Comparison of ENCODE assay signal across 1 cellular context in the genomic region with DNA sequence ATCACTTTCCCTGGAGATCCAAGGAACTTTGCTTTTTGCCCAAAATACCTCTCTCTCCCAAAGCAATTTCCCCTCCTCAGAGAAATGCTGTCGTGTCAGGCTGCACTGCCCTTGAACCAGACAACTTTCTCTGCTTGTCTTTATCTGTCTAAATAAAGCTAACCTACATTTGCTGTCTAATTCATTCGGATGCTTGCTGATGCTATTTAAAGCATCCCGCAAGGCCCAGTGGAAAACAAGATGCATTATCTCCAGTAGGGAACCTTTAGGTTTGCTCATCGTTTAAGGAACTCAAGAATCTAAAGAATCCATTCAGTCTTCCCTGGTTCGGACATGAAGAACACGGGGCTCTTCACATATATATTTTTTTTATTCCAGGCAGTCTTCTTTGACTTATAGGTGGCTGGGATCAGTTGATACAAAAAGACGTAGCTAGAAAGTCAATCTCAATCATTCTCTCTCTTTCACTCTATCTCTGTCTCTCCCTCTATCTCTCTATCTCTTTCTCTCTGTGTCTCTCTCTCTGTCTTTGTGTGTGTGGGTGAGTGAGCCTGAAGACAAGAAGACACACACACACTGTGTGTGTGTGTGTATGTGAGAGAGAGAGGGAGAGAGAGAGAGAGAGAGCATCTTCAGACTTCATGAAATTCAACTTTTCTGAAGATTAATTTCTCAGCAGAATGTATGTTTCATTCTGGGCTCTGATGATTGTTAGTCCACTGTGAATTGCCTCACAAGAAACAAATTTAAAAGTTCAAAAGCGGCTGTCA.
TF ChIP-seq lines count a peak whose summit lies in the region.

No MANE protein-coding gene starts in this region.

TF ChIP-seq in GM12878, 131 proteins besides CTCF, POLR2A, EP300 and RAD21 (continued from another document):
- TF ChIP-seq, protein P1, sequence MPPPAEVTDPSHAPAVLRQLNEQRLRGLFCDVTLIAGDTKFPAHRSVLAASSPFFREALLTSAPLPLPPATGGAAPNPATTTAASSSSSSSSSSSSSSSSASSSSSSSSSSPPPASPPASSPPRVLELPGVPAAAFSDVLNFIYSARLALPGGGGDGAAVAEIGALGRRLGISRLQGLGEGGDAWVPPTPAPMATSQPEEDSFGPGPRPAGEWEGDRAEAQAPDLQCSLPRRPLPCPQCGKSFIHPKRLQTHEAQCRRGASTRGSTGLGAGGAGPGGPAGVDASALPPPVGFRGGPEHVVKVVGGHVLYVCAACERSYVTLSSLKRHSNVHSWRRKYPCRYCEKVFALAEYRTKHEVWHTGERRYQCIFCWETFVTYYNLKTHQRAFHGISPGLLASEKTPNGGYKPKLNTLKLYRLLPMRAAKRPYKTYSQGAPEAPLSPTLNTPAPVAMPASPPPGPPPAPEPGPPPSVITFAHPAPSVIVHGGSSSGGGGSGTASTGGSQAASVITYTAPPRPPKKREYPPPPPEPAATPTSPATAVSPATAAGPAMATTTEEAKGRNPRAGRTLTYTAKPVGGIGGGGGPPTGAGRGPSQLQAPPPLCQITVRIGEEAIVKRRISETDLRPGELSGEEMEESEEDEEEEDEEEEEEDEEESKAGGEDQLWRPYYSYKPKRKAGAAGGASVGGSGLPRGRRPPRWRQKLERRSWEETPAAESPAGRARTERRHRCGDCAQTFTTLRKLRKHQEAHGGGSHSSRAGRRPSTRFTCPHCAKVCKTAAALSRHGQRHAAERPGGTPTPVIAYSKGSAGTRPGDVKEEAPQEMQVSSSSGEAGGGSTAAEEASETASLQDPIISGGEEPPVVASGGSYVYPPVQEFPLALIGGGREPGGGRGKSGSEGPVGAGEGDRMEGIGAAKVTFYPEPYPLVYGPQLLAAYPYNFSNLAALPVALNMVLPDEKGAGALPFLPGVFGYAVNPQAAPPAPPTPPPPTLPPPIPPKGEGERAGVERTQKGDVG (CRISPR knock-in tag; IDR thresholded peaks at IDR 0.05): no peak
- TF ChIP-seq MYB (IDR thresholded peaks at IDR 0.05; ENCODE audit: borderline replicate concordance, low read depth, low read length) (no peak), SMAD1 (IDR thresholded peaks at IDR 0.05; ENCODE audit: low read depth, partially characterized antibody) (no peak), SREBF1 (IDR thresholded peaks at IDR 0.05; ENCODE audit: low read length) (no peak), SIX5 (IDR thresholded peaks at IDR 0.05; ENCODE audit: low read depth, low read length, severe bottlenecking) (no peak), ATF7 (IDR thresholded peaks at IDR 0.05; ENCODE audit: low read depth) (no peak), ZNF217 (IDR thresholded peaks at IDR 0.05) (no peak)
- TF ChIP-seq, protein P2, sequence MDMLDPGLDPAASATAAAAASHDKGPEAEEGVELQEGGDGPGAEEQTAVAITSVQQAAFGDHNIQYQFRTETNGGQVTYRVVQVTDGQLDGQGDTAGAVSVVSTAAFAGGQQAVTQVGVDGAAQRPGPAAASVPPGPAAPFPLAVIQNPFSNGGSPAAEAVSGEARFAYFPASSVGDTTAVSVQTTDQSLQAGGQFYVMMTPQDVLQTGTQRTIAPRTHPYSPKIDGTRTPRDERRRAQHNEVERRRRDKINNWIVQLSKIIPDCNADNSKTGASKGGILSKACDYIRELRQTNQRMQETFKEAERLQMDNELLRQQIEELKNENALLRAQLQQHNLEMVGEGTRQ (IDR thresholded peaks at IDR 0.05; ENCODE audit: borderline replicate concordance, low read depth, low read length): no peak
- TF ChIP-seq, protein P3, sequence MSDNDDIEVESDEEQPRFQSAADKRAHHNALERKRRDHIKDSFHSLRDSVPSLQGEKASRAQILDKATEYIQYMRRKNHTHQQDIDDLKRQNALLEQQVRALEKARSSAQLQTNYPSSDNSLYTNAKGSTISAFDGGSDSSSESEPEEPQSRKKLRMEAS (IDR thresholded peaks at IDR 0.05; ENCODE audit: low read depth, low read length): no peak
- TF ChIP-seq, protein P4, sequence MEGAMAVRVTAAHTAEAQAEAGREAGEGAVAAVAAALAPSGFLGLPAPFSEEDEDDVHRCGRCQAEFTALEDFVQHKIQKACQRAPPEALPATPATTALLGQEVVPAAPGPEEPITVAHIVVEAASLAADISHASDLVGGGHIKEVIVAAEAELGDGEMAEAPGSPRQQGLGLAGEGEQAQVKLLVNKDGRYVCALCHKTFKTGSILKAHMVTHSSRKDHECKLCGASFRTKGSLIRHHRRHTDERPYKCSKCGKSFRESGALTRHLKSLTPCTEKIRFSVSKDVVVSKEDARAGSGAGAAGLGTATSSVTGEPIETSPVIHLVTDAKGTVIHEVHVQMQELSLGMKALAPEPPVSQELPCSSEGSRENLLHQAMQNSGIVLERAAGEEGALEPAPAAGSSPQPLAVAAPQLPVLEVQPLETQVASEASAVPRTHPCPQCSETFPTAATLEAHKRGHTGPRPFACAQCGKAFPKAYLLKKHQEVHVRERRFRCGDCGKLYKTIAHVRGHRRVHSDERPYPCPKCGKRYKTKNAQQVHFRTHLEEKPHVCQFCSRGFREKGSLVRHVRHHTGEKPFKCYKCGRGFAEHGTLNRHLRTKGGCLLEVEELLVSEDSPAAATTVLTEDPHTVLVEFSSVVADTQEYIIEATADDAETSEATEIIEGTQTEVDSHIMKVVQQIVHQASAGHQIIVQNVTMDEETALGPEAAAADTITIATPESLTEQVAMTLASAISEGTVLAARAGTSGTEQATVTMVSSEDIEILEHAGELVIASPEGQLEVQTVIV (IDR thresholded peaks at IDR 0.05; ENCODE audit: borderline replicate concordance, partially characterized antibody): no peak
- TF ChIP-seq, protein P5, sequence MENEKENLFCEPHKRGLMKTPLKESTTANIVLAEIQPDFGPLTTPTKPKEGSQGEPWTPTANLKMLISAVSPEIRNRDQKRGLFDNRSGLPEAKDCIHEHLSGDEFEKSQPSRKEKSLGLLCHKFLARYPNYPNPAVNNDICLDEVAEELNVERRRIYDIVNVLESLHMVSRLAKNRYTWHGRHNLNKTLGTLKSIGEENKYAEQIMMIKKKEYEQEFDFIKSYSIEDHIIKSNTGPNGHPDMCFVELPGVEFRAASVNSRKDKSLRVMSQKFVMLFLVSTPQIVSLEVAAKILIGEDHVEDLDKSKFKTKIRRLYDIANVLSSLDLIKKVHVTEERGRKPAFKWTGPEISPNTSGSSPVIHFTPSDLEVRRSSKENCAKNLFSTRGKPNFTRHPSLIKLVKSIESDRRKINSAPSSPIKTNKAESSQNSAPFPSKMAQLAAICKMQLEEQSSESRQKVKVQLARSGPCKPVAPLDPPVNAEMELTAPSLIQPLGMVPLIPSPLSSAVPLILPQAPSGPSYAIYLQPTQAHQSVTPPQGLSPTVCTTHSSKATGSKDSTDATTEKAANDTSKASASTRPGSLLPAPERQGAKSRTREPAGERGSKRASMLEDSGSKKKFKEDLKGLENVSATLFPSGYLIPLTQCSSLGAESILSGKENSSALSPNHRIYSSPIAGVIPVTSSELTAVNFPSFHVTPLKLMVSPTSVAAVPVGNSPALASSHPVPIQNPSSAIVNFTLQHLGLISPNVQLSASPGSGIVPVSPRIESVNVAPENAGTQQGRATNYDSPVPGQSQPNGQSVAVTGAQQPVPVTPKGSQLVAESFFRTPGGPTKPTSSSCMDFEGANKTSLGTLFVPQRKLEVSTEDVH (IDR thresholded peaks at IDR 0.05; ENCODE audit: low read depth, partially characterized antibody): no peak
- TF ChIP-seq, protein P6, sequence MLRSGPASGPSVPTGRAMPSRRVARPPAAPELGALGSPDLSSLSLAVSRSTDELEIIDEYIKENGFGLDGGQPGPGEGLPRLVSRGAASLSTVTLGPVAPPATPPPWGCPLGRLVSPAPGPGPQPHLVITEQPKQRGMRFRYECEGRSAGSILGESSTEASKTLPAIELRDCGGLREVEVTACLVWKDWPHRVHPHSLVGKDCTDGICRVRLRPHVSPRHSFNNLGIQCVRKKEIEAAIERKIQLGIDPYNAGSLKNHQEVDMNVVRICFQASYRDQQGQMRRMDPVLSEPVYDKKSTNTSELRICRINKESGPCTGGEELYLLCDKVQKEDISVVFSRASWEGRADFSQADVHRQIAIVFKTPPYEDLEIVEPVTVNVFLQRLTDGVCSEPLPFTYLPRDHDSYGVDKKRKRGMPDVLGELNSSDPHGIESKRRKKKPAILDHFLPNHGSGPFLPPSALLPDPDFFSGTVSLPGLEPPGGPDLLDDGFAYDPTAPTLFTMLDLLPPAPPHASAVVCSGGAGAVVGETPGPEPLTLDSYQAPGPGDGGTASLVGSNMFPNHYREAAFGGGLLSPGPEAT (IDR thresholded peaks at IDR 0.05; ENCODE audit: low read depth): no peak
- TF ChIP-seq, protein P7, sequence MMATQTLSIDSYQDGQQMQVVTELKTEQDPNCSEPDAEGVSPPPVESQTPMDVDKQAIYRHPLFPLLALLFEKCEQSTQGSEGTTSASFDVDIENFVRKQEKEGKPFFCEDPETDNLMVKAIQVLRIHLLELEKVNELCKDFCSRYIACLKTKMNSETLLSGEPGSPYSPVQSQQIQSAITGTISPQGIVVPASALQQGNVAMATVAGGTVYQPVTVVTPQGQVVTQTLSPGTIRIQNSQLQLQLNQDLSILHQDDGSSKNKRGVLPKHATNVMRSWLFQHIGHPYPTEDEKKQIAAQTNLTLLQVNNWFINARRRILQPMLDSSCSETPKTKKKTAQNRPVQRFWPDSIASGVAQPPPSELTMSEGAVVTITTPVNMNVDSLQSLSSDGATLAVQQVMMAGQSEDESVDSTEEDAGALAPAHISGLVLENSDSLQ (IDR thresholded peaks at IDR 0.05): no peak
